In the genomic region with DNA sequence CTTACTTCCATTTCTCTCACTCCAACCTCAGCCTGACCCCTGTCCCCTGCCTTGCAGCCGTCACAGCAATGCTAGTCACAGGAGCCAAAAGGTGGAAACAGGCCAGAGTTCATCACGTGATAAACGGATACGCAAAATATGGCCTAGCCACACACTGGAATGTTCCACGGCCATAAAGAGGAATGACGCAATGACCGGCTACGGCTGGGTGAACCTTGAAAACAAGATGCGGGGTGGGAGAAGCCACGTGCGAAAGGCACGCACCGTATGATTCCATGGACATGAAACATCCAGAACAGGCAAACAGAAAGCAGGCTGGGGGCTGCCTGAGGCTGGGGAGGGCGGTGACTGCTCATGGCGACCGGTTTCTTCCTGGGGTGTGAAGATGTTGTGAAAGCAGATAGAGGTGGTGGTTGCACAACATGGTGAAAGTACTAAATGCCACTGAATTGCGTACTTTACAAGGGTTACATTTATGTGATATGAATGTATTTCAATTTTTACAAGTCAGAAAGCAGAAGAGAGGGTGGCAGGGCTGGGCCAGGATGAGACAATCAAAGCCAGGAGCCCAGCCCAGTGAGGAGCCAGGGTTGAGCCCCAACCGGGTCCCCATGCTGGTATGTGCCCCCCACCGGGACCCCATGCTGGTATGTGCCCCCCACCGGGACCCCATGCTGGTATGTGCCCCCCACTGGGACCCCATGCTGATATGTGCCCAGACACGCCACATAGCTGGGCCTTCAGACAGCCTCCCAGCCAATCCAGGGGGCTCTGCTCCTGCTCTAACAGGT, we compare ENCODE assay signal across 11 cellular contexts.
DNase-seq lines count a peak whose midpoint lies in the region; ATAC-seq and TF ChIP-seq lines count a peak whose summit lies in the region.
"Had no signal": no experiment of that assay in that cellular context is flagged by ENCODE, and none has a peak within 500 bp of the region (broad histone marks: within the 10 kb centered on the region; RNA-seq: fewer than 3 reads in every experiment).

No MANE protein-coding gene starts in this region.

- H3K27me3 ChIP-seq in mesendoderm (ENCODE audit: insufficient read depth, low read length, poor library complexity), result no peaks in the 10 kb centered on the region

- no peak overlapping the region for H4K8ac ChIP-seq in mesendoderm (ENCODE audit: low read depth, low read length)

- H3K4me3 Mint-ChIP-seq in WTC11 (no peak overlapping the region), progenitor cell of endocrine pancreas (ENCODE audit: low read depth) (no peak overlapping the region)
- H3K4me3 Mint-ChIP-seq: activated CD4-positive, alpha-beta T cell treated with anti-CD3 and anti-CD28 coated beads for 36 hours had no signal

- H3K4me1 ChIP-seq in mesendoderm (ENCODE audit: control insufficient read depth, low read depth, low read length), result no peaks in the 10 kb centered on the region

- H3K23ac ChIP-seq in mesendoderm (ENCODE audit: low read length), result no peak overlapping the region

- peak; percentile 78 for DNase-seq in ELR (ENCODE audit: low read depth)
- DNase-seq in WTC11 (ENCODE audit: low spot score), result no peak
- peak; percentile 61 for DNase-seq in left cardiac atrium
- DNase-seq in progenitor cell of endocrine pancreas (ENCODE audit: low spot score, unreplicated experiment), result no peak
- DNase-seq in mesendoderm, result no peak
- no peak for DNase-seq in DMS 273 (lab: John Stamatoyannopoulos, UW; ENCODE audit: unreplicated experiment)
- no peak for DNase-seq in NCI-H1417 treated with DMSO at 0.1 percent for 48 hours (lab: John Stamatoyannopoulos, UW)
- DNase-seq: activated CD4-positive, alpha-beta T cell treated with anti-CD3 and anti-CD28 coated beads for 36 hours; COR-L47; NCI-H748 treated with DMSO at 0.1 percent for 48 hours had no signal

- peaks cover 14% of the 10 kb centered on the region for H3K36me3 Mint-ChIP-seq in WTC11
- H3K36me3 Mint-ChIP-seq in progenitor cell of endocrine pancreas (ENCODE audit: insufficient read depth), result peaks cover 10% of the 10 kb centered on the region

- intact Hi-C loops in left cardiac atrium (cut with DNase I), result no loop called here

- H3K4me1 Mint-ChIP-seq in WTC11, result peaks cover 3% of the 10 kb centered on the region; the same call in 1 of the 2 replicates
- peaks cover 4% of the 10 kb centered on the region for H3K4me1 Mint-ChIP-seq in progenitor cell of endocrine pancreas (ENCODE audit: low read depth)
- H3K4me1 Mint-ChIP-seq: activated CD4-positive, alpha-beta T cell treated with anti-CD3 and anti-CD28 coated beads for 36 hours had no signal

- ATAC-seq in WTC11 (no peak), left cardiac atrium (peak; percentile 54 to 60), GM21447 (IDR thresholded peaks at IDR 0.05; ENCODE audit: unreplicated experiment) (no peak)
- ATAC-seq: activated CD4-positive, alpha-beta T cell treated with anti-CD3 and anti-CD28 coated beads for 36 hours had no signal

- peaks cover 4% of the 10 kb centered on the region for H3K79me1 ChIP-seq in mesendoderm (ENCODE audit: low read length)

- no peak overlapping the region for H4K5ac ChIP-seq in mesendoderm (ENCODE audit: low read length)

- H3K4me3 ChIP-seq in mesendoderm (ENCODE audit: low read length), result no peak overlapping the region

- TF ChIP-seq CTCF in WTC11 (IDR thresholded peaks at IDR 0.05) (no peak), progenitor cell of endocrine pancreas (IDR thresholded peaks at IDR 0.05; ENCODE audit: unreplicated experiment) (no peak)

- no peak overlapping the region for H2BK15ac ChIP-seq in mesendoderm (replicated peaks; ENCODE audit: low read depth)

- no peaks in the 10 kb centered on the region for H3K9me3 Mint-ChIP-seq in WTC11
- H3K9me3 Mint-ChIP-seq in progenitor cell of endocrine pancreas (ENCODE audit: low read depth), result no peaks in the 10 kb centered on the region

- H3K4me2 ChIP-seq in mesendoderm (ENCODE audit: low read length), result no peak overlapping the region

- no peak overlapping the region for H3K56ac ChIP-seq in mesendoderm (ENCODE audit: low read length)

- H2BK120ac ChIP-seq in mesendoderm (ENCODE audit: low read depth, low read length), result no peak overlapping the region

- no CpG with 5 or more reads among the region's 21 CpGs for WGBS in mesendoderm (ENCODE audit: extremely low coverage, insufficient coverage, low lambda C conversion rate)

- H3K18ac ChIP-seq in mesendoderm (ENCODE audit: low read length), result no peak overlapping the region

- no peak overlapping the region for H3K27ac ChIP-seq in mesendoderm (ENCODE audit: low read depth, low read length)

- H2AK5ac ChIP-seq in mesendoderm (ENCODE audit: low read length), result no peak overlapping the region

- no peak overlapping the region for H3K9ac ChIP-seq in mesendoderm (ENCODE audit: low read length)

- no peak overlapping the region for H2BK5ac ChIP-seq in mesendoderm (ENCODE audit: low read length)

- H3K79me2 ChIP-seq in mesendoderm (ENCODE audit: control insufficient read depth, insufficient read depth, low read length), result no peaks in the 10 kb centered on the region

- no peak overlapping the region for H3K4ac ChIP-seq in mesendoderm (ENCODE audit: low read depth, low read length)

- CTCF ChIA-PET in WTC11 (lab: Charles Lee), result no interaction called here

- POLR2A ChIA-PET in WTC11 (lab: Charles Lee), result no interaction called here

- no peaks in the 10 kb centered on the region for H3K27me3 Mint-ChIP-seq in WTC11 (ENCODE audit: low read depth)
- H3K27me3 Mint-ChIP-seq in progenitor cell of endocrine pancreas, result no peaks in the 10 kb centered on the region
- H3K27me3 Mint-ChIP-seq: activated CD4-positive, alpha-beta T cell treated with anti-CD3 and anti-CD28 coated beads for 36 hours had no signal

- peak overlapping the region; percentile 57 for H3K27ac Mint-ChIP-seq in WTC11
- H3K27ac Mint-ChIP-seq in progenitor cell of endocrine pancreas, result peak overlapping the region; percentile 76
- H3K27ac Mint-ChIP-seq: activated CD4-positive, alpha-beta T cell treated with anti-CD3 and anti-CD28 coated beads for 36 hours had no signal

- no peaks in the 10 kb centered on the region for H3K36me3 ChIP-seq in mesendoderm (ENCODE audit: control insufficient read depth, insufficient read depth, low read length)

TF ChIP-seq in WTC11, 78 proteins besides CTCF, POLR2A, EP300 and RAD21:
- TF ChIP-seq GABPB1 (CRISPR knock-in tag; IDR thresholded peaks at IDR 0.05), result peak; percentile 64
- TF ChIP-seq ESRRA (CRISPR knock-in tag; IDR thresholded peaks at IDR 0.05; ENCODE audit: borderline replicate concordance), result no peak
- TF ChIP-seq SMAD4 (CRISPR knock-in tag; IDR thresholded peaks at IDR 0.05), result no peak
- TF ChIP-seq CREB1 (CRISPR knock-in tag; IDR thresholded peaks at IDR 0.05), result no peak
- TF ChIP-seq ZNF423 (CRISPR knock-in tag; IDR thresholded peaks at IDR 0.05), result peak; percentile 97
- TF ChIP-seq, protein P1, sequence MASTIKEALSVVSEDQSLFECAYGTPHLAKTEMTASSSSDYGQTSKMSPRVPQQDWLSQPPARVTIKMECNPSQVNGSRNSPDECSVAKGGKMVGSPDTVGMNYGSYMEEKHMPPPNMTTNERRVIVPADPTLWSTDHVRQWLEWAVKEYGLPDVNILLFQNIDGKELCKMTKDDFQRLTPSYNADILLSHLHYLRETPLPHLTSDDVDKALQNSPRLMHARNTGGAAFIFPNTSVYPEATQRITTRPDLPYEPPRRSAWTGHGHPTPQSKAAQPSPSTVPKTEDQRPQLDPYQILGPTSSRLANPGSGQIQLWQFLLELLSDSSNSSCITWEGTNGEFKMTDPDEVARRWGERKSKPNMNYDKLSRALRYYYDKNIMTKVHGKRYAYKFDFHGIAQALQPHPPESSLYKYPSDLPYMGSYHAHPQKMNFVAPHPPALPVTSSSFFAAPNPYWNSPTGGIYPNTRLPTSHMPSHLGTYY (CRISPR knock-in tag; IDR thresholded peaks at IDR 0.05), result no peak

Comparison
In these comparisons a context has a peak if more than half of its experiments do, and no peak if none do; other contexts are left out.
1. DNase-seq: peak in ELR (single experiment) and left cardiac atrium (single experiment); none in WTC11 (single experiment), progenitor cell of endocrine pancreas (single experiment), mesendoderm (single experiment), DMS 273 (single experiment) and NCI-H1417 treated with DMSO at 0.1 percent for 48 hours (single experiment).
2. ATAC-seq: peak in left cardiac atrium (2 of 2); none in WTC11 (single experiment) and GM21447 (single experiment).